ENCODE assay signal across 8 cellular contexts in genomic region chr12:51217133-51217967, GRCh38. TPM values are rescaled to one million over a fixed set of nuclear protein-coding genes. Genes with fewer than 3 reads are reported as not detected.
A peak's percentile ranks its signal among the peaks of the same experiment; 100 is the strongest.
DNase-seq lines count a peak whose midpoint lies in the region; ATAC-seq, FAIRE-seq and TF ChIP-seq lines count a peak whose summit lies in the region.

No MANE protein-coding gene starts in this region.

- DNase-seq in AG09319 (ENCODE audit: extremely low read depth, low read depth): no peak
- DNase-seq in GM19239 (ENCODE audit: insufficient read length, low spot score): peak; percentile 56
- peak in 40 of 76 experiments; percentile 7 to 53 (median 31) for DNase-seq in HUDEP-2 (lab: John Stamatoyannopoulos, UW; ENCODE audit: unreplicated experiment in 76 of 76)
- DNase-seq in activated B cell treated with CpG ODN at 0.5 μM for 24 hours: peak; percentile 61
- no peak for DNase-seq in mammary epithelial cell
- peak; percentile 47 to 53 (median 47) for DNase-seq in immature natural killer cell
- peak; percentile 47 for DNase-seq in stimulated activated CD4-positive, alpha-beta T cell treated with anti-CD3 and anti-CD28 coated beads, Interleukin-12 subunit alpha, Interleukin-12 subunit beta, amount 100 ng/mL, for 4 hours

- peak overlapping the region; percentile 55 to 86 (median 66) for H3K4me3 ChIP-seq in mammary epithelial cell (replicated peaks in 1 of 3; ENCODE audit: insufficient read depth in 1 of 3, low read depth in 2 of 3, low read length in 3 of 3)

- peaks cover 17% of the 10 kb centered on the region for H3K4me1 Mint-ChIP-seq in activated B cell treated with CpG ODN at 0.5 μM for 24 hours
- H3K4me1 Mint-ChIP-seq in immature natural killer cell: peaks cover 13 to 21% of the 10 kb centered on the region in 2 donors

- peak; percentile 35 for TF ChIP-seq CTCF in AG09319 (IDR thresholded peaks at IDR 0.05; ENCODE audit: low read depth, low read length)
- no peak for TF ChIP-seq CTCF in activated B cell treated with CpG ODN at 0.5 μM for 24 hours (IDR thresholded peaks at IDR 0.05)
- TF ChIP-seq CTCF in mammary epithelial cell (conservative IDR thresholded peaks at IDR 0.05 in 1 of 2, IDR thresholded peaks at IDR 0.05 in 1 of 2; ENCODE audit: extremely low read depth in 1 of 2, insufficient read depth in 1 of 2, low read depth in 1 of 2, low read length in 2 of 2): peak in 1 of 2 donors; percentile 48

- H3K9ac ChIP-seq in mammary epithelial cell (ENCODE audit: insufficient read depth, low read length): peak overlapping the region; percentile 53

- FAIRE-seq in GM19239 (lab: Jason Lieb, UNC): no peak

- H3K4me3 Mint-ChIP-seq in activated B cell treated with CpG ODN at 0.5 μM for 24 hours (peak overlapping the region; percentile 91), immature natural killer cell (peak overlapping the region; percentile 81 to 93 (median 92))

- H2AFZ ChIP-seq in mammary epithelial cell (ENCODE audit: low read depth, low read length): peak overlapping the region; percentile 86

- H4K20me1 ChIP-seq in mammary epithelial cell (ENCODE audit: insufficient read depth, low read length): no peaks in the 10 kb centered on the region

- no peaks in the 10 kb centered on the region for H3K9me3 ChIP-seq in mammary epithelial cell (replicated peaks; ENCODE audit: insufficient read depth, low read length)

- H3K9me3 Mint-ChIP-seq in activated B cell treated with CpG ODN at 0.5 μM for 24 hours (no peaks in the 10 kb centered on the region), immature natural killer cell (no peaks in the 10 kb centered on the region)

- peaks cover 10% of the 10 kb centered on the region for H3K4me1 ChIP-seq in mammary epithelial cell (ENCODE audit: insufficient read depth, low read length)

- H3K27ac Mint-ChIP-seq in activated B cell treated with CpG ODN at 0.5 μM for 24 hours: peak overlapping the region; percentile 64
- peak overlapping the region; percentile 34 to 95 (median 88) for H3K27ac Mint-ChIP-seq in immature natural killer cell

- H3K36me3 ChIP-seq in mammary epithelial cell (ENCODE audit: insufficient read depth, low read length): no peaks in the 10 kb centered on the region

- no TSS peak for BruUV-seq in mammary epithelial cell (replicated peaks; lab: Mats Ljungman, UMichigan)

- no peaks in the 10 kb centered on the region for H3K79me2 ChIP-seq in mammary epithelial cell (ENCODE audit: insufficient read depth, low read length)

- intact Hi-C loops in activated B cell treated with CpG ODN at 0.5 μM for 24 hours (cut with micrococcal nuclease): loop anchor here (1.0 to 5.0 kb wide), 2 partner anchors 53 to 190 kb away; partner anchors contain the start of genes SLC11A2 and SMAGP
- intact Hi-C loops in mammary epithelial cell (cut with micrococcal nuclease): loop anchor here (5.0 kb wide), 1 partner anchor 170 kb away; the partner anchor contains the start of gene LETMD1

- H3K4me2 ChIP-seq in mammary epithelial cell (ENCODE audit: insufficient read depth, low read depth, low read length): peak overlapping the region; percentile 96

- no peak overlapping the region for H3K27ac ChIP-seq in mammary epithelial cell (ENCODE audit: insufficient read depth, low read depth, low read length)

- no CpG with 5 or more reads among the region's 81 CpGs for WGBS in mammary epithelial cell (ENCODE audit: low coverage, missing lambda C conversion rate)

- in situ Hi-C loops in mammary epithelial cell (cut with MboI; ENCODE audit: low sequenced_read_pairs in 2 of 2): no loop called here

- POLR2A ChIA-PET in activated B cell treated with CpG ODN at 0.5 μM for 24 hours (lab: Charles Lee): interaction anchor here (0.6 to 5.1 kb wide), 41 partner anchors 10 to 1984 kb away, joined by 3 to 198 read pairs (median 5); partner anchors contain the start of genes ATF1, BIN2, CERS5 and CSRNP2

- no peaks in the 10 kb centered on the region for H3K27me3 ChIP-seq in mammary epithelial cell (ENCODE audit: insufficient read depth, low read length)

- CTCF ChIA-PET in activated B cell treated with CpG ODN at 0.5 μM for 24 hours (lab: Charles Lee): interaction anchor here (0.6 to 1.7 kb wide), 10 partner anchors 9 to 315 kb away, joined by 3 to 8 read pairs (median 4); partner anchors contain the start of gene DAZAP2
- CTCF ChIA-PET in mammary epithelial cell (lab: Charles Lee; ENCODE audit: low non-redundant PET): interaction anchor here (0.5 to 0.6 kb wide), 2 partner anchors 13 to 106 kb away, joined by 6 to 9 read pairs; no protein-coding TSS in a partner anchor

- dilution Hi-C loops in mammary epithelial cell (cut with HindIII; ENCODE audit: low sequenced_read_pairs): no loop called here

- H3K27me3 Mint-ChIP-seq in activated B cell treated with CpG ODN at 0.5 μM for 24 hours: no peaks in the 10 kb centered on the region
- H3K27me3 Mint-ChIP-seq in immature natural killer cell (ENCODE audit: low read depth in 3 of 3): peaks cover 3 to 6% (median 5%) of the 10 kb centered on the region in 3 donors

- H3K36me3 Mint-ChIP-seq in activated B cell treated with CpG ODN at 0.5 μM for 24 hours (ENCODE audit: low read depth) (peaks cover 7% of the 10 kb centered on the region), immature natural killer cell (no peaks in the 10 kb centered on the region)

- peak; percentile 53 for ATAC-seq in activated B cell treated with CpG ODN at 0.5 μM for 24 hours (ENCODE audit: low read depth)
- no peak for ATAC-seq in HG03139 (IDR thresholded peaks at IDR 0.05; ENCODE audit: unreplicated experiment)

RNA-seq across cellular contexts. Expression of gene POU6F1, which starts 0.5 kb away (rescaled TPM):
- 20.3 and 26.2 TPM in 2 replicates for total RNA-seq in activated B cell treated with CpG ODN at 0.5 μM for 24 hours
- 1 to 10 TPM; 2.6 to 3.5 TPM for total RNA-seq in mammary epithelial cell
- 0.32 TPM for polyA plus RNA-seq in mammary epithelial cell
- not detected for polyA minus RNA-seq in mammary epithelial cell
- polyA plus RNA-seq in immature natural killer cell: 1 to 10 TPM in 1 of 3 donors, under 1 TPM in 2; 0.78 to 1.8 (median 0.86) TPM

RNA-seq across cellular contexts. Expression of gene DAZAP2, which starts 21.3 kb away (rescaled TPM):
- 209 and 214 TPM in 2 replicates for total RNA-seq in activated B cell treated with CpG ODN at 0.5 μM for 24 hours
- 100 to 1,000 TPM in 1 of 2 donors, 10 to 100 TPM in 1; 90.7 to 138 TPM for total RNA-seq in mammary epithelial cell
- polyA plus RNA-seq in mammary epithelial cell: 267 TPM
- polyA minus RNA-seq in mammary epithelial cell: 125 TPM
- polyA plus RNA-seq in immature natural killer cell: 1,000 to 10,000 TPM; 1,137 to 2,830 (median 1,368) TPM

RNA-seq across cellular contexts. Expression of gene TFCP2, which starts 44.4 kb away (rescaled TPM):
- total RNA-seq in activated B cell treated with CpG ODN at 0.5 μM for 24 hours: 34.9 and 36.7 TPM in 2 replicates
- total RNA-seq in mammary epithelial cell: 10 to 100 TPM; 12.0 to 32.7 TPM
- polyA plus RNA-seq in mammary epithelial cell: 15.0 TPM
- polyA minus RNA-seq in mammary epithelial cell: 14.1 TPM
- 10 to 100 TPM; 10.1 to 16.6 (median 11.7) TPM for polyA plus RNA-seq in immature natural killer cell

RNA-seq across cellular contexts. Expression of gene SMAGP, which starts 52.9 kb away (rescaled TPM):
- total RNA-seq in activated B cell treated with CpG ODN at 0.5 μM for 24 hours: 11.4 and 11.5 TPM in 2 replicates
- 10 to 100 TPM; 21.2 to 34.3 TPM for total RNA-seq in mammary epithelial cell
- polyA plus RNA-seq in mammary epithelial cell: 47.6 TPM
- 35.5 TPM for polyA minus RNA-seq in mammary epithelial cell
- polyA plus RNA-seq in immature natural killer cell: 10 to 100 TPM; 26.7 to 41.9 (median 34.6) TPM

Comparison
In these comparisons a context has a peak if more than half of its experiments do, and no peak if none do; other contexts are left out.
1. DNase-seq: peak in GM19239 (single experiment), HUDEP-2 (40 of 76), activated B cell treated with CpG ODN at 0.5 μM for 24 hours (single experiment), immature natural killer cell (3 of 3) and stimulated activated CD4-positive, alpha-beta T cell treated with anti-CD3 and anti-CD28 coated beads, Interleukin-12 subunit alpha, Interleukin-12 subunit beta, amount 100 ng/mL, for 4 hours (single experiment); none in AG09319 (single experiment) and mammary epithelial cell (single experiment).